In the genomic region with DNA sequence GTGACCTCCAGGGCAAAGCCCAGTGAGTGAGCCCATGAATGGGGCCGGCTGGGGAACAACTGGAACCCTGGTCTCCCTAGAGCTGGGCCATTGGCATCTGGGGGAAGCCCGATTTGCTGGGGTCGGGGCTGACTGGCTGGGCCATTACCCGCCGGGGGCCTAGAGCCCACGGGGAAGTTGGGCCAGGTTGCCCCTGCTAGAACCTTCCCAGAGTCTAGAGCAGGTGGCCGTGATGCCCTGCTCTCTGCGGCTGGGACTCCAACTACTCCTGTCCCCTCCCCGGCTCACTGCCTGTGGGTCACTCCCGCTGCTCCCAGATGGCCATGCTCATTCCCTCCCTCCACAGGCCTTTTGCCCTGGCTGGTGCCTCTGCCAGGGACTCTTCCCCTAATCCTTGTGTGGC, we compare ENCODE assay signal across 1 cellular context.
TF ChIP-seq lines count a peak whose summit lies in the region.

No MANE protein-coding gene starts in this region.

TF ChIP-seq in H1, 55 proteins besides CTCF, POLR2A, EP300 and RAD21:
- TF ChIP-seq CTBP2 (IDR thresholded peaks at IDR 0.05; ENCODE audit: borderline replicate concordance, insufficient read depth, insufficient read length, low read length) (no peak), BACH1 (IDR thresholded peaks at IDR 0.05; ENCODE audit: low read length) (no peak), NRF1 (IDR thresholded peaks at IDR 0.05; ENCODE audit: low read depth, low read length) (no peak), GABPA (IDR thresholded peaks at IDR 0.05; ENCODE audit: borderline replicate concordance, insufficient read depth, low read length) (no peak), RXRA (IDR thresholded peaks at IDR 0.05; ENCODE audit: insufficient read depth, low read depth, low read length) (no peak), MAFK (IDR thresholded peaks at IDR 0.05; ENCODE audit: low read depth, low read length) (no peak), HDAC6 (IDR thresholded peaks at IDR 0.05; ENCODE audit: low read depth, low read length) (no peak), NANOG (IDR thresholded peaks at IDR 0.05; ENCODE audit: insufficient read depth, low read depth, low read length, poor library complexity, severe bottlenecking) (no peak), TBP (IDR thresholded peaks at IDR 0.05; ENCODE audit: low read depth, low read length) (no peak), GTF2F1 (IDR thresholded peaks at IDR 0.05; ENCODE audit: borderline replicate concordance, low read depth, low read length) (no peak), ZNF274 (IDR thresholded peaks at IDR 0.05; ENCODE audit: borderline replicate concordance, extremely low read depth, low read length) (no peak), SP2 (IDR thresholded peaks at IDR 0.05; ENCODE audit: low read length) (no peak), FOSL1 (IDR thresholded peaks at IDR 0.05; ENCODE audit: insufficient read depth, low read depth, low read length) (no peak), EZH2 (IDR thresholded peaks at IDR 0.05; ENCODE audit: low read depth, low read length, severe bottlenecking) (no peak), HDAC2 (IDR thresholded peaks at IDR 0.05; ENCODE audit: borderline replicate concordance in 1 of 2, low read depth in 2 of 2, low read length in 2 of 2) (no peak), RNF2 (IDR thresholded peaks at IDR 0.05; ENCODE audit: borderline replicate concordance, low read depth, low read length, missing control alignments, poor library complexity, severe bottlenecking) (no peak), TAF7 (optimal IDR thresholded peaks at IDR 0.05; ENCODE audit: borderline replicate concordance, low read depth, low read length) (no peak), CHD2 (IDR thresholded peaks at IDR 0.05; ENCODE audit: low read length) (no peak), ASH2L (IDR thresholded peaks at IDR 0.05; ENCODE audit: low read length) (no peak)
- TF ChIP-seq, protein P1, sequence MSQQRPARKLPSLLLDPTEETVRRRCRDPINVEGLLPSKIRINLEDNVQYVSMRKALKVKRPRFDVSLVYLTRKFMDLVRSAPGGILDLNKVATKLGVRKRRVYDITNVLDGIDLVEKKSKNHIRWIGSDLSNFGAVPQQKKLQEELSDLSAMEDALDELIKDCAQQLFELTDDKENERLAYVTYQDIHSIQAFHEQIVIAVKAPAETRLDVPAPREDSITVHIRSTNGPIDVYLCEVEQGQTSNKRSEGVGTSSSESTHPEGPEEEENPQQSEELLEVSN (IDR thresholded peaks at IDR 0.05): no peak
